27 cellular contexts compared by ENCODE assay signal in genomic region chr2:8694737-8695136, GRCh38. TPM values are rescaled to one million over a fixed set of nuclear protein-coding genes. Genes with fewer than 3 reads are reported as not detected.
DNase-seq lines count a peak whose midpoint lies in the region; ATAC-seq and TF ChIP-seq lines count a peak whose summit lies in the region.
"Had no signal": no experiment of that assay in that cellular context is flagged by ENCODE, and none has a peak within 500 bp of the region (broad histone marks: within the 10 kb centered on the region; RNA-seq: fewer than 3 reads in every experiment).

No MANE protein-coding gene starts in this region.

- H3K4me3 ChIP-seq in cardiac fibroblast (replicated peaks in 1 of 2; ENCODE audit: low read depth in 2 of 2, low read length in 2 of 2) (no peak overlapping the region), left lung (no peak overlapping the region), lower leg skin (ENCODE audit: low read depth, poor library complexity, severe bottlenecking) (no peak overlapping the region)
- H3K4me3 ChIP-seq: HAP-1, ovary, right atrium auricular region, upper lobe of left lung had no signal

- DNase-seq in AG08395 (ENCODE audit: low spot score): peak; percentile 33
- peak; percentile 18 for DNase-seq in M059J (ENCODE audit: low read depth)
- peak; percentile 29 to 82 for DNase-seq in cardiac fibroblast (ENCODE audit: low read depth in 2 of 2)
- no peak for DNase-seq in left lung
- DNase-seq in lower leg skin (ENCODE audit: low spot score in 2 of 2): no peak
- DNase-seq in NCI-H2107 treated with DMSO at 0.1 percent for 48 hours (lab: John Stamatoyannopoulos, UW; ENCODE audit: unreplicated experiment): no peak
- DNase-seq: activated CD4-positive, alpha-beta T cell treated with anti-CD3 and anti-CD28 coated beads for 1 hour; activated naive CD4-positive, alpha-beta T cell treated with anti-CD3 and anti-CD28 coated beads for 36 hours; activated T-cell treated with anti-CD3 and anti-CD28 coated beads, Interleukin-2, amount 50 U/mL, for 72 hours; CD4-positive, CD25-positive, alpha-beta regulatory T cell; DMS 273 treated with DMSO at 0.1 percent for 48 hours; effector CD8-positive, alpha-beta T cell; GDM1; left cardiac atrium; natural killer cell; NCI-H1048; NCI-H2029; NCI-H345; OCI-M1; ovary; Right ventricle myocardium superior had no signal

- no peak for TF ChIP-seq POLR2A in lower leg skin (IDR thresholded peaks at IDR 0.05)

- no peaks in the 10 kb centered on the region for H3K36me3 ChIP-seq in left lung
- H3K36me3 ChIP-seq: HAP-1, ovary, right atrium auricular region, upper lobe of left lung had no signal

- H3K4me1 ChIP-seq in left lung: peaks cover 3 to 8% of the 10 kb centered on the region in 2 donors
- H3K4me1 ChIP-seq: HAP-1 had no signal

- 81 to 89% methylated on average over 8 of the region's 8 CpGs for WGBS in lower leg skin, 2 donors

- TF ChIP-seq CTCF in cardiac fibroblast (IDR thresholded peaks at IDR 0.05; ENCODE audit: low read depth, low read length): no peak
- TF ChIP-seq CTCF in left lung (IDR thresholded peaks at IDR 0.05): no peak
- no peak for TF ChIP-seq CTCF in lower leg skin (IDR thresholded peaks at IDR 0.05)

- H3K27me3 ChIP-seq in left lung: peaks cover 0 to 20% of the 10 kb centered on the region in 2 donors
- H3K27me3 ChIP-seq: ovary, right atrium auricular region had no signal

- peak; percentile 28 for ATAC-seq in left lung
- ATAC-seq in HG03159 (IDR thresholded peaks at IDR 0.05; ENCODE audit: unreplicated experiment): no peak
- no peak for ATAC-seq in HG02678 (IDR thresholded peaks at IDR 0.05; ENCODE audit: unreplicated experiment)
- ATAC-seq: activated T-cell treated with anti-CD3 and anti-CD28 coated beads, Interleukin-2, amount 50 U/mL, for 72 hours; esophagus mucosa; left cardiac atrium; natural killer cell had no signal

- intact Hi-C loops in left lung (cut with DNase I) (no loop called here), lower leg skin (cut with DNase I; ENCODE audit: low total_unique reads) (no loop called here)

- H3K9me3 ChIP-seq in left lung: peaks cover 0 to 3% of the 10 kb centered on the region in 2 donors
- H3K9me3 ChIP-seq: HAP-1, ovary, right atrium auricular region, upper lobe of left lung had no signal

- H3K27ac ChIP-seq in left lung: no peak overlapping the region
- H3K27ac ChIP-seq: ovary, right atrium auricular region, upper lobe of left lung had no signal

RNA-seq across cellular contexts. Expression of gene ID2, which starts 12.9 kb away (rescaled TPM):
- 95.4 and 167 TPM in 2 replicates for total RNA-seq in M059J (2014; rRNA removed; shearing (Covaris generic))
- 10 to 100 TPM; 67.5 to 87.0 TPM for total RNA-seq in left lung
- total RNA-seq in lower leg skin: 100 to 1,000 TPM; 120 to 271 (median 209) TPM

Comparison
In these comparisons a context has a peak if more than half of its experiments do, and no peak if none do; other contexts are left out.
1. DNase-seq: peak in AG08395 (single experiment), M059J (single experiment) and cardiac fibroblast (2 of 2); none in left lung (0 of 2), lower leg skin (0 of 2) and NCI-H2107 treated with DMSO at 0.1 percent for 48 hours (single experiment).